In the genomic region with DNA sequence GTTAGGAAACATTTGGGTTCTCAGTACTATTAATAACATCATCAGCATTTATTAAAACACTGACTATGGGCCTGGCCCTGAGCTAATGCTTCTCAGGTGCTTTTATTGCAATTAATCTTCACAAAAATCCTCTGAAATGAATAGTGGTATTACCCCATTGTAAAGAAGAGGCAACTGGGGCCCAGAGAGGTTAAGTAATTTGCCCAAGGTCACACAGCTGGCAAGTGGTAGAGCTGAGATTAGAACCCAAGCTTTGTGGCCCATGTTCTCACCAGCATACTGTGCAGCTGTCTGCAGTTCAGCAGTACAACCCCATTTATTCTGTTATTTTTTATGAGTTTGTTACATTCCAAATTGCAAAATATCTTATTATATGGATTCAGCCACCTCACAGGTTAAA, we compare ENCODE assay signal across 22 cellular contexts.
"Had no signal": no experiment of that assay in that cellular context is flagged by ENCODE, and none has a peak within 500 bp of the region (broad histone marks: within the 10 kb centered on the region; RNA-seq: fewer than 3 reads in every experiment).

No MANE protein-coding gene starts in this region.

- FAIRE-seq: keratinocyte had no signal

- H3K36me3 Mint-ChIP-seq: activated naive CD4-positive, alpha-beta T cell treated with anti-CD3 and anti-CD28 coated beads, Interleukin-2, amount 10 ng/mL, durations not matched to agents 7 days and 5 days; memory B cell; natural killer cell treated with Interleukin-12 subunit alpha and Interleukin-12 subunit beta and Interleukin-15 and Interleukin-18, amount 100 ng/mL, for 72 hours; stimulated activated naive B cell treated with anti-CD40 and anti-IgM and Interleukin-4, amounts not matched to agents 10 μg/mL and 1 μg/mL and 100 μg/mL, for 72 hours had no signal

- H3K9me3 ChIP-seq: heart right ventricle, neutrophil, ovary, thoracic aorta, upper lobe of left lung had no signal

- H3K4me1 Mint-ChIP-seq: activated naive CD4-positive, alpha-beta T cell treated with anti-CD3 and anti-CD28 coated beads, Interleukin-2, amount 10 ng/mL, durations not matched to agents 7 days and 5 days had no signal

- H3K9me3 Mint-ChIP-seq: activated naive CD4-positive, alpha-beta T cell treated with anti-CD3 and anti-CD28 coated beads, Interleukin-2, amount 10 ng/mL, durations not matched to agents 7 days and 5 days; activated T-cell treated with anti-CD3 and anti-CD28 coated beads, Interleukin-2, amount 50 U/mL, for 4 hours; memory B cell; natural killer cell treated with Interleukin-12 subunit alpha and Interleukin-12 subunit beta and Interleukin-15 and Interleukin-18, amount 100 ng/mL, for 72 hours; stimulated activated naive B cell treated with anti-CD40 and anti-IgM and Interleukin-4, amounts not matched to agents 10 μg/mL and 1 μg/mL and 100 μg/mL, for 72 hours; WTC11 had no signal

- ATAC-seq: activated T-cell treated with anti-CD3 and anti-CD28 coated beads, Interleukin-2, amount 50 U/mL, for 4 hours; heart right ventricle; left colon; natural killer cell treated with Interleukin-12 subunit alpha and Interleukin-12 subunit beta and Interleukin-15 and Interleukin-18, amount 100 ng/mL, for 72 hours; stimulated activated naive B cell treated with anti-CD40 and anti-IgM and Interleukin-4, amounts not matched to agents 10 μg/mL and 1 μg/mL and 100 μg/mL, for 72 hours; WTC11 had no signal

- H3K4me3 ChIP-seq: heart right ventricle, ovary, thoracic aorta, upper lobe of left lung had no signal

- H3K27ac ChIP-seq: heart right ventricle, neutrophil, thoracic aorta, upper lobe of left lung had no signal

- H3K4me3 Mint-ChIP-seq: activated naive CD4-positive, alpha-beta T cell treated with anti-CD3 and anti-CD28 coated beads, Interleukin-2, amount 10 ng/mL, durations not matched to agents 7 days and 5 days; activated T-cell treated with anti-CD3 and anti-CD28 coated beads, Interleukin-2, amount 50 U/mL, for 4 hours; memory B cell; natural killer cell treated with Interleukin-12 subunit alpha and Interleukin-12 subunit beta and Interleukin-15 and Interleukin-18, amount 100 ng/mL, for 72 hours; stimulated activated naive B cell treated with anti-CD40 and anti-IgM and Interleukin-4, amounts not matched to agents 10 μg/mL and 1 μg/mL and 100 μg/mL, for 72 hours; WTC11 had no signal

- H3K27me3 ChIP-seq: heart right ventricle, ovary, upper lobe of left lung had no signal

- DNase-seq: activated CD8-positive, alpha-beta memory T cell treated with anti-CD3 and anti-CD28 coated beads, Interleukin-2, amount 50 U/mL, for 48 hours; activated T-cell treated with anti-CD3 and anti-CD28 coated beads, Interleukin-2, amount 50 U/mL, for 4 hours; amygdala; cerebellar nuclear complex; effector CD4-positive, alpha-beta T cell; erythroblast; foreskin fibroblast; heart right ventricle; left colon; stimulated activated CD4-positive, alpha-beta T cell treated with anti-CD3 and anti-CD28 coated beads, Interleukin-2, amount 100 ng/mL, for 24 hours; stimulated activated CD8-positive, alpha-beta memory T cell treated with anti-CD3 and anti-CD28 coated beads, Interleukin-4, amount 100 ng/mL, for 48 hours; stimulated activated naive B cell treated with anti-CD40 and anti-IgM and Interleukin-4, amounts not matched to agents 10 μg/mL and 1 μg/mL and 100 μg/mL, for 72 hours; T-helper 9 cell had no signal

- H3K36me3 ChIP-seq: neutrophil, ovary, thoracic aorta had no signal

- H3K27ac Mint-ChIP-seq: activated naive CD4-positive, alpha-beta T cell treated with anti-CD3 and anti-CD28 coated beads, Interleukin-2, amount 10 ng/mL, durations not matched to agents 7 days and 5 days; memory B cell; natural killer cell treated with Interleukin-12 subunit alpha and Interleukin-12 subunit beta and Interleukin-15 and Interleukin-18, amount 100 ng/mL, for 72 hours; stimulated activated naive B cell treated with anti-CD40 and anti-IgM and Interleukin-4, amounts not matched to agents 10 μg/mL and 1 μg/mL and 100 μg/mL, for 72 hours had no signal
